ENCODE assay signal across 33 cellular contexts in the genomic region with DNA sequence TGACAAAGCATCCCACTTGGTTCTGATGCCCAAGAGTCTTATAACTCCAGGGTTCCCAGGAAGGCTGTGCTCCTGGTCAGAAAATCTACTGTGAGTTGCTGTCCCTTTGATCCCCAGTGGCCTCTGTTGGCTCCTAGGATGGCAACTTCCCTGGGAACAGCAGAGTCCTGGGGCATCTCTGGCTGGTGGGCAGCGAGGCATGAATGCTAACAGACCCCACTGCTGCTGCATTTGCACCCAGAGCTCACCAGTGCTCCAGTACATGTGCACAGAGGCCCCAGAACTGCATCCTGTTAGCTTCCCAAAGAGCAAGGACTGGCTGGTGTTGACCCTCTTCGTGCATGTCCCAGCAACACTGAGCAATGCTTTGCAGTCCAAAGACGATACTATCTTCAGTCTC. TPM values are rescaled to one million over a fixed set of nuclear protein-coding genes. Genes with fewer than 3 reads are reported as not detected.
"Had no signal": no experiment of that assay in that cellular context is flagged by ENCODE, and none has a peak within 500 bp of the region (broad histone marks: within the 10 kb centered on the region; RNA-seq: fewer than 3 reads in every experiment).

No MANE protein-coding gene starts in this region.

- H3K9me3 ChIP-seq: ascending aorta, breast epithelium, esophagus muscularis mucosa, gastroesophageal sphincter had no signal

- H3K27me3 Mint-ChIP-seq: activated B cell treated with CpG ODN at 0.5 μM for 24 hours; activated CD8-positive, alpha-beta T cell treated with anti-CD3 and anti-CD28 coated beads for 36 hours; activated naive CD4-positive, alpha-beta T cell treated with anti-CD3 and anti-CD28 coated beads, Interleukin-2, amount 10 ng/mL, durations not matched to agents 7 days and 5 days; activated naive CD8-positive, alpha-beta T cell treated with anti-CD3 and anti-CD28 coated beads, Interleukin-2, amount 10 ng/mL, durations not matched to agents 7 days and 5 days; brain had no signal

- DNase-seq: activated B cell treated with CpG ODN at 0.5 μM for 24 hours; activated CD4-positive, alpha-beta T cell treated with anti-CD3 and anti-CD28 coated beads for 48 hours; activated CD4-positive, alpha-beta T cell treated with anti-CD3 and anti-CD28 coated beads, Interleukin-2, amount 50 U/mL, for 1 hour; activated CD4-positive, alpha-beta T cell treated with anti-CD3 and anti-CD28 coated beads, Interleukin-2, amount 50 U/mL, for 48 hours; activated CD8-positive, alpha-beta memory T cell treated with anti-CD3 and anti-CD28 coated beads for 24 hours; activated CD8-positive, alpha-beta T cell treated with anti-CD3 and anti-CD28 coated beads for 36 hours; activated gamma-delta T cell; activated naive CD4-positive, alpha-beta T cell; activated naive CD4-positive, alpha-beta T cell treated with anti-CD3 and anti-CD28 coated beads, Interleukin-2, amount 10 ng/mL, durations not matched to agents 7 days and 5 days; activated naive CD8-positive, alpha-beta T cell treated with anti-CD3 and anti-CD28 coated beads, Interleukin-2, amount 10 ng/mL, durations not matched to agents 7 days and 5 days; activated T-cell treated with anti-CD3 and anti-CD28 coated beads, Interleukin-2, amount 50 U/mL, for 4 hours; caudate nucleus; cortex of kidney; dermis blood vessel endothelial cell; effector CD4-positive, alpha-beta T cell; effector memory CD8-positive, alpha-beta T cell; erythroblast; foreskin keratinocyte; T-helper 1 cell; T-helper 17 cell; T1000; WERI-Rb-1 had no signal

- H3K27me3 ChIP-seq: ascending aorta, breast epithelium, foreskin keratinocyte had no signal

- H3K4me3 Mint-ChIP-seq: activated B cell treated with CpG ODN at 0.5 μM for 24 hours; activated CD8-positive, alpha-beta T cell treated with anti-CD3 and anti-CD28 coated beads for 36 hours; activated naive CD4-positive, alpha-beta T cell treated with anti-CD3 and anti-CD28 coated beads, Interleukin-2, amount 10 ng/mL, durations not matched to agents 7 days and 5 days; activated naive CD8-positive, alpha-beta T cell treated with anti-CD3 and anti-CD28 coated beads, Interleukin-2, amount 10 ng/mL, durations not matched to agents 7 days and 5 days; activated T-cell treated with anti-CD3 and anti-CD28 coated beads, Interleukin-2, amount 50 U/mL, for 4 hours; activated T-helper 17 cell treated with anti-CD3 and anti-CD28 coated beads, Interleukin-2, amount 50 U/mL, for 72 hours; brain; effector memory CD8-positive, alpha-beta T cell; T-helper 17 cell; T-helper 2 cell treated with Interferon-gamma antibody and Interleukin-4, amounts not matched to agents 5 μg/mL and 100 μg/mL, for 36 hours had no signal

- H3K36me3 Mint-ChIP-seq: activated naive CD4-positive, alpha-beta T cell treated with anti-CD3 and anti-CD28 coated beads, Interleukin-2, amount 10 ng/mL, durations not matched to agents 7 days and 5 days; activated naive CD4-positive, alpha-beta T cell treated with anti-CD3 and anti-CD28 coated beads, Interleukin-2, amount 50 U/mL, for 72 hours; activated naive CD8-positive, alpha-beta T cell treated with anti-CD3 and anti-CD28 coated beads, Interleukin-2, amount 10 ng/mL, durations not matched to agents 7 days and 5 days had no signal

- H3K27ac ChIP-seq: ascending aorta, breast epithelium, esophagus muscularis mucosa, foreskin keratinocyte, gastroesophageal sphincter, WERI-Rb-1 had no signal

- H3K4me3 ChIP-seq: ascending aorta, breast epithelium, esophagus muscularis mucosa, gastroesophageal sphincter had no signal

- H3K4me1 Mint-ChIP-seq: activated B cell treated with CpG ODN at 0.5 μM for 24 hours; activated naive CD4-positive, alpha-beta T cell treated with anti-CD3 and anti-CD28 coated beads, Interleukin-2, amount 10 ng/mL, durations not matched to agents 7 days and 5 days; activated naive CD8-positive, alpha-beta T cell treated with anti-CD3 and anti-CD28 coated beads, Interleukin-2, amount 10 ng/mL, durations not matched to agents 7 days and 5 days; activated T-helper 17 cell treated with anti-CD3 and anti-CD28 coated beads, Interleukin-2, amount 50 U/mL, for 72 hours; T-helper 17 cell had no signal

- H3K36me3 ChIP-seq: ascending aorta, breast epithelium, esophagus muscularis mucosa, gastroesophageal sphincter had no signal

- H3K9me3 Mint-ChIP-seq: activated B cell treated with CpG ODN at 0.5 μM for 24 hours; activated CD8-positive, alpha-beta T cell treated with anti-CD3 and anti-CD28 coated beads for 36 hours; activated naive CD4-positive, alpha-beta T cell treated with anti-CD3 and anti-CD28 coated beads, Interleukin-2, amount 10 ng/mL, durations not matched to agents 7 days and 5 days; activated naive CD4-positive, alpha-beta T cell treated with anti-CD3 and anti-CD28 coated beads, Interleukin-2, amount 50 U/mL, for 72 hours; activated naive CD8-positive, alpha-beta T cell treated with anti-CD3 and anti-CD28 coated beads, Interleukin-2, amount 10 ng/mL, durations not matched to agents 7 days and 5 days; activated T-cell treated with anti-CD3 and anti-CD28 coated beads, Interleukin-2, amount 50 U/mL, for 4 hours; activated T-helper 17 cell treated with anti-CD3 and anti-CD28 coated beads, Interleukin-2, amount 50 U/mL, for 72 hours; brain; effector memory CD8-positive, alpha-beta T cell; T-helper 2 cell treated with Interferon-gamma antibody and Interleukin-4, amounts not matched to agents 5 μg/mL and 100 μg/mL, for 36 hours had no signal

- H3K27ac Mint-ChIP-seq: activated B cell treated with CpG ODN at 0.5 μM for 24 hours; activated CD8-positive, alpha-beta T cell treated with anti-CD3 and anti-CD28 coated beads for 36 hours; activated naive CD4-positive, alpha-beta T cell treated with anti-CD3 and anti-CD28 coated beads, Interleukin-2, amount 10 ng/mL, durations not matched to agents 7 days and 5 days; activated naive CD4-positive, alpha-beta T cell treated with anti-CD3 and anti-CD28 coated beads, Interleukin-2, amount 50 U/mL, for 72 hours; activated naive CD8-positive, alpha-beta T cell treated with anti-CD3 and anti-CD28 coated beads, Interleukin-2, amount 10 ng/mL, durations not matched to agents 7 days and 5 days; activated T-helper 17 cell treated with anti-CD3 and anti-CD28 coated beads, Interleukin-2, amount 50 U/mL, for 72 hours; effector memory CD8-positive, alpha-beta T cell; T-helper 17 cell; T-helper 2 cell treated with Interferon-gamma antibody and Interleukin-4, amounts not matched to agents 5 μg/mL and 100 μg/mL, for 36 hours had no signal

- ATAC-seq: activated CD4-positive, CD25-positive, alpha-beta regulatory T cell treated with anti-CD3 and anti-CD28 coated beads, Interleukin-2, amount 50 U/mL, for 24 hours; activated CD8-positive, alpha-beta T cell treated with anti-CD3 and anti-CD28 coated beads for 36 hours; activated naive CD4-positive, alpha-beta T cell treated with anti-CD3 and anti-CD28 coated beads, Interleukin-2, amount 50 U/mL, for 72 hours; activated T-cell treated with anti-CD3 and anti-CD28 coated beads, Interleukin-2, amount 50 U/mL, for 4 hours; activated T-helper 17 cell treated with anti-CD3 and anti-CD28 coated beads, Interleukin-2, amount 50 U/mL, for 72 hours; effector memory CD8-positive, alpha-beta T cell; foreskin keratinocyte; gastroesophageal sphincter; T-helper 17 cell had no signal

- H3K4me1 ChIP-seq: ascending aorta, breast epithelium, esophagus muscularis mucosa, foreskin keratinocyte, gastroesophageal sphincter had no signal

RNA-seq across cellular contexts. Expression of gene CAV3, which starts 15.7 kb away (rescaled TPM):
- total RNA-seq: activated B cell treated with CpG ODN at 0.5 μM for 24 hours; activated CD8-positive, alpha-beta T cell treated with anti-CD3 and anti-CD28 coated beads for 36 hours; activated naive CD4-positive, alpha-beta T cell treated with anti-CD3 and anti-CD28 coated beads, Interleukin-2, amount 50 U/mL, for 72 hours; activated naive CD8-positive, alpha-beta T cell treated with anti-CD3 and anti-CD28 coated beads, Interleukin-2, amount 10 ng/mL, durations not matched to agents 7 days and 5 days; activated T-cell treated with anti-CD3 and anti-CD28 coated beads, Interleukin-2, amount 50 U/mL, for 4 hours; activated T-helper 17 cell treated with anti-CD3 and anti-CD28 coated beads, Interleukin-2, amount 50 U/mL, for 72 hours; ascending aorta; breast epithelium; chondrocyte; dermis blood vessel endothelial cell; esophagus muscularis mucosa; foreskin keratinocyte; gastroesophageal sphincter; glomerular endothelial cell; T-helper 17 cell had no signal
- polyA plus RNA-seq: foreskin keratinocyte had no signal
